In genomic region chr1:228085287-228085926, GRCh38 we compare ENCODE assay signal across 8 cellular contexts. TPM values are rescaled to one million over a fixed set of nuclear protein-coding genes. Genes with fewer than 3 reads are reported as not detected.
A peak's percentile ranks its signal among the peaks of the same experiment; 100 is the strongest.
DNase-seq lines count a peak whose midpoint lies in the region; ATAC-seq and TF ChIP-seq lines count a peak whose summit lies in the region.

No MANE protein-coding gene starts in this region.

- CTCF ChIA-PET in activated naive CD4-positive, alpha-beta T cell treated with anti-CD3 and anti-CD28 coated beads, Interleukin-2, amount 10 ng/mL, durations not matched to agents 7 days and 5 days (lab: Charles Lee): no interaction called here

- peaks cover 70% of the 10 kb centered on the region for H3K4me1 Mint-ChIP-seq in activated naive CD4-positive, alpha-beta T cell treated with anti-CD3 and anti-CD28 coated beads, Interleukin-2, amount 10 ng/mL, durations not matched to agents 7 days and 5 days
- peaks cover 57% of the 10 kb centered on the region for H3K4me1 Mint-ChIP-seq in activated naive CD8-positive, alpha-beta T cell treated with anti-CD3 and anti-CD28 coated beads, Interleukin-2, amount 10 ng/mL, durations not matched to agents 7 days and 5 days

- POLR2A ChIA-PET in activated naive CD8-positive, alpha-beta T cell treated with anti-CD3 and anti-CD28 coated beads, Interleukin-2, amount 10 ng/mL, durations not matched to agents 7 days and 5 days (lab: Charles Lee): no interaction called here

- H3K4me3 ChIP-seq in thoracic aorta: peak overlapping the region; percentile 99

- no peaks in the 10 kb centered on the region for H3K9me3 ChIP-seq in thoracic aorta

- peak overlapping the region in 1 of 2 donors; percentile 99 for H3K27ac ChIP-seq in thoracic aorta

- H3K27me3 ChIP-seq in thoracic aorta (replicated peaks; ENCODE audit: insufficient read depth): no peaks in the 10 kb centered on the region

- no peak for DNase-seq in activated naive CD4-positive, alpha-beta T cell treated with anti-CD3 and anti-CD28 coated beads, Interleukin-2, amount 10 ng/mL, durations not matched to agents 7 days and 5 days
- DNase-seq in activated naive CD4-positive, alpha-beta T cell (lab: John Stamatoyannopoulos, UW): no peak
- peak; percentile 16 for DNase-seq in activated naive CD8-positive, alpha-beta T cell treated with anti-CD3 and anti-CD28 coated beads, Interleukin-2, amount 10 ng/mL, durations not matched to agents 7 days and 5 days
- DNase-seq in iris pigment epithelial cell (ENCODE audit: low read depth) (peak; percentile 87), thoracic aorta (ENCODE audit: low spot score) (no peak), globus pallidus (ENCODE audit: low spot score) (no peak)
- no peak for DNase-seq in activated CD4-positive, CD25-positive, alpha-beta regulatory T cell (lab: John Stamatoyannopoulos, UW)
- DNase-seq in activated CD4-positive, alpha-beta T cell treated with anti-CD3 and anti-CD28 coated beads, Interleukin-2, amount 50 U/mL, for 48 hours: no peak

- TF ChIP-seq CTCF in thoracic aorta (IDR thresholded peaks at IDR 0.05): no peak

- H3K27ac Mint-ChIP-seq in activated naive CD4-positive, alpha-beta T cell treated with anti-CD3 and anti-CD28 coated beads, Interleukin-2, amount 10 ng/mL, durations not matched to agents 7 days and 5 days: peak overlapping the region; percentile 96
- peak overlapping the region; percentile 96 for H3K27ac Mint-ChIP-seq in activated naive CD8-positive, alpha-beta T cell treated with anti-CD3 and anti-CD28 coated beads, Interleukin-2, amount 10 ng/mL, durations not matched to agents 7 days and 5 days

- peaks cover 53% of the 10 kb centered on the region for H3K36me3 Mint-ChIP-seq in activated naive CD4-positive, alpha-beta T cell treated with anti-CD3 and anti-CD28 coated beads, Interleukin-2, amount 10 ng/mL, durations not matched to agents 7 days and 5 days
- H3K36me3 Mint-ChIP-seq in activated naive CD8-positive, alpha-beta T cell treated with anti-CD3 and anti-CD28 coated beads, Interleukin-2, amount 10 ng/mL, durations not matched to agents 7 days and 5 days: peaks cover 27% of the 10 kb centered on the region

- no peak for ATAC-seq in activated naive CD8-positive, alpha-beta T cell treated with anti-CD3 and anti-CD28 coated beads, Interleukin-2, amount 10 ng/mL, durations not matched to agents 7 days and 5 days (ENCODE audit: low read depth)
- ATAC-seq in thoracic aorta (ENCODE audit: insufficient number of reproducible peaks, low FRiP score, low read depth): no peak

- peaks cover 65 to 80% of the 10 kb centered on the region in 2 donors for H3K4me1 ChIP-seq in thoracic aorta (ENCODE audit: control insufficient read depth in 1 of 2, low read depth in 2 of 2)

- peak overlapping the region; percentile 93 for H3K4me3 Mint-ChIP-seq in activated naive CD4-positive, alpha-beta T cell treated with anti-CD3 and anti-CD28 coated beads, Interleukin-2, amount 10 ng/mL, durations not matched to agents 7 days and 5 days
- peak overlapping the region; percentile 95 for H3K4me3 Mint-ChIP-seq in activated naive CD8-positive, alpha-beta T cell treated with anti-CD3 and anti-CD28 coated beads, Interleukin-2, amount 10 ng/mL, durations not matched to agents 7 days and 5 days

- H3K9me3 Mint-ChIP-seq in activated naive CD4-positive, alpha-beta T cell treated with anti-CD3 and anti-CD28 coated beads, Interleukin-2, amount 10 ng/mL, durations not matched to agents 7 days and 5 days: no peaks in the 10 kb centered on the region
- no peaks in the 10 kb centered on the region for H3K9me3 Mint-ChIP-seq in activated naive CD8-positive, alpha-beta T cell treated with anti-CD3 and anti-CD28 coated beads, Interleukin-2, amount 10 ng/mL, durations not matched to agents 7 days and 5 days

- no peaks in the 10 kb centered on the region for H3K36me3 ChIP-seq in thoracic aorta

- no peaks in the 10 kb centered on the region for H3K27me3 Mint-ChIP-seq in activated naive CD4-positive, alpha-beta T cell treated with anti-CD3 and anti-CD28 coated beads, Interleukin-2, amount 10 ng/mL, durations not matched to agents 7 days and 5 days
- H3K27me3 Mint-ChIP-seq in activated naive CD8-positive, alpha-beta T cell treated with anti-CD3 and anti-CD28 coated beads, Interleukin-2, amount 10 ng/mL, durations not matched to agents 7 days and 5 days: no peaks in the 10 kb centered on the region

RNA-seq across cellular contexts. Expression of gene ARF1, which starts 2.9 kb away (rescaled TPM):
- 100 to 1,000 TPM; 266 to 284 TPM for total RNA-seq in activated naive CD8-positive, alpha-beta T cell treated with anti-CD3 and anti-CD28 coated beads, Interleukin-2, amount 10 ng/mL, durations not matched to agents 7 days and 5 days
- 100 to 1,000 TPM; 366 to 375 TPM for total RNA-seq in thoracic aorta

RNA-seq across cellular contexts. Expression of gene C1orf35, which starts 17.7 kb away (rescaled TPM):
- 10 to 100 TPM; 25.2 to 29.2 TPM for total RNA-seq in activated naive CD8-positive, alpha-beta T cell treated with anti-CD3 and anti-CD28 coated beads, Interleukin-2, amount 10 ng/mL, durations not matched to agents 7 days and 5 days
- 1 to 10 TPM; 9.1 to 9.7 TPM for total RNA-seq in thoracic aorta

RNA-seq across cellular contexts. Expression of gene MRPL55, which starts 23.7 kb away (rescaled TPM):
- 10 to 100 TPM; 53.6 to 53.7 TPM for total RNA-seq in activated naive CD8-positive, alpha-beta T cell treated with anti-CD3 and anti-CD28 coated beads, Interleukin-2, amount 10 ng/mL, durations not matched to agents 7 days and 5 days
- 10 to 100 TPM; 32.4 to 79.3 TPM for total RNA-seq in thoracic aorta

RNA-seq across cellular contexts. Expression of gene GUK1, which starts 54.7 kb away (rescaled TPM):
- total RNA-seq in activated naive CD8-positive, alpha-beta T cell treated with anti-CD3 and anti-CD28 coated beads, Interleukin-2, amount 10 ng/mL, durations not matched to agents 7 days and 5 days: 100 to 1,000 TPM; 289 to 327 TPM
- total RNA-seq in thoracic aorta: 100 to 1,000 TPM; 252 to 422 TPM

Comparison
In these comparisons a context has a peak if more than half of its experiments do, and no peak if none do; other contexts are left out.
1. DNase-seq: peak in activated naive CD8-positive, alpha-beta T cell treated with anti-CD3 and anti-CD28 coated beads, Interleukin-2, amount 10 ng/mL, durations not matched to agents 7 days and 5 days (single experiment) and iris pigment epithelial cell (single experiment); none in activated naive CD4-positive, alpha-beta T cell treated with anti-CD3 and anti-CD28 coated beads, Interleukin-2, amount 10 ng/mL, durations not matched to agents 7 days and 5 days (single experiment), activated naive CD4-positive, alpha-beta T cell (0 of 4), thoracic aorta (single experiment), activated CD4-positive, CD25-positive, alpha-beta regulatory T cell (0 of 4), globus pallidus (single experiment) and activated CD4-positive, alpha-beta T cell treated with anti-CD3 and anti-CD28 coated beads, Interleukin-2, amount 50 U/mL, for 48 hours (0 of 2).